ENCODE assay signal across 8 cellular contexts in the genomic region with DNA sequence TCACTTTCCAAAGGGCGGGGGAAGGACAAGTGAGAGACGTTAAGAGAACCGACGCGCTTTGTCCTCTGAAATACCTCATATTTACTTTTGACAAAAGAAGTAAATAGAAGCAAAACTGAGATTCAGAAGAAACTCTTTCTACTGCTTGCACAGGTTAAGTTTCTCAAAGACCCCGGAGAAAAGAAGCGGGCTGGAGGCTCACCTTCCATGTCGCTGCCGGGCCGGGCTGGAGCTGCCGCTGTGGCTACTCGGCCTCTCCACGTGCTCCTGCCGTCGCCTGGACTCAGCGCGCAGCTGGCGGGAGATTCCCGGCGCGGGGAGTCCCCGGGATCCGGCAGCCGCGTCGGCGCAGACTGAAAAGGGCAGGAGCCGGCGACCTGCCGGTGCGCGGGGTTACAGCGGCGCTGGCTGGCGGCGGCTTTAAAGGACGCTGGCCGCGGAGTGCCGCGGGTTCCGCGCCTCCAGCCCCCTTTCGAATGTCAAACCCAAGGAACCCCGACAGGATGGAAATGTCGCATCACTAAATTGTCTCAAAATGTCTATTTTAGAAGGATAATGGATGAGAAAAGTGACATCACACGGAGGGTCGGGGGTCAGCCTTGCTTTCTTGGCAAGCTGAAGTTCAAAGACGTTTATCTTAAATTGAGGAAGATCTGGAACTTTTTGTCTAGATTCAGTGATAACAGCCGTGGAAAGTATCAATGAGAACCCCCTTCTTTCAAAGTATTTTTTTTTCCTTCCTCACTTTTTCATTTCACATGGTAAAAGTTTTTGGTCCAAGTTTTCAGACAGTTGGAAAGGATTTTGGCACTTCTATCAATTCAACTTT. TPM values are rescaled to one million over a fixed set of nuclear protein-coding genes. Genes with fewer than 3 reads are reported as not detected.
A peak's percentile ranks its signal among the peaks of the same experiment; 100 is the strongest.
DNase-seq lines count a peak whose midpoint lies in the region; ATAC-seq, FAIRE-seq and TF ChIP-seq lines count a peak whose summit lies in the region.

A gene (minus strand): TSS at position 395 of the 829 bp plus-strand sequence. CDS start 186 bp downstream, at position 209.

- H3K36me3 Mint-ChIP-seq in CD4-positive, alpha-beta T cell (ENCODE audit: low read depth) = peaks cover 14% of the 10 kb centered on the region

- H3K36me3 ChIP-seq in WERI-Rb-1 = no peaks in the 10 kb centered on the region
- H3K36me3 ChIP-seq in bronchial epithelial cell (ENCODE audit: control insufficient read depth, insufficient read depth, low read length) = no peaks in the 10 kb centered on the region
- H3K36me3 ChIP-seq in lower lobe of right lung = no peaks in the 10 kb centered on the region

- no peaks in the 10 kb centered on the region for H3K27me3 ChIP-seq in CD4-positive, alpha-beta T cell (ENCODE audit: control insufficient read depth, insufficient read depth, low read length)
- H3K27me3 ChIP-seq in WERI-Rb-1 (ENCODE audit: insufficient read depth, low read depth, severe bottlenecking) (peaks cover 20% of the 10 kb centered on the region), bronchial epithelial cell (ENCODE audit: control insufficient read depth, insufficient read depth, low read length) (peaks cover 16% of the 10 kb centered on the region), lower lobe of right lung (ENCODE audit: low read depth) (peaks cover 80% of the 10 kb centered on the region)

- H3K27ac Mint-ChIP-seq in CD4-positive, alpha-beta T cell = peak within 1 kb of the TSS; percentile 94

- POLR2A ChIA-PET in CD4-positive, alpha-beta T cell (lab: Charles Lee) = interaction anchor here (0.6 to 6.6 kb wide), 19 partner anchors 15 to 241 kb away, joined by 3 to 52 read pairs (median 4); a partner anchor contains a TSS

- H3K4me1 ChIP-seq in lower lobe of right lung = peaks cover 8% of the 10 kb centered on the region

- ATAC-seq in CD4-positive, alpha-beta T cell (ENCODE audit: poor library complexity) = peak; percentile 75
- ATAC-seq in GM19397 (IDR thresholded peaks at IDR 0.05; ENCODE audit: unreplicated experiment) (peak; percentile 37), lower lobe of right lung (peak; percentile 96 to 99)

- H3K27ac ChIP-seq in CD4-positive, alpha-beta T cell (ENCODE audit: low read depth, low read length) = peak within 1 kb of the TSS; percentile 88
- no peak within 1 kb of the TSS for H3K27ac ChIP-seq in WERI-Rb-1
- H3K27ac ChIP-seq in lower lobe of right lung = peak within 1 kb of the TSS; percentile 57

- CTCF ChIA-PET in CD4-positive, alpha-beta T cell (lab: Charles Lee) = interaction anchor here (0.6 to 6.9 kb wide), 21 partner anchors 10 to 242 kb away, joined by 3 to 52 read pairs (median 8); a partner anchor contains a TSS

- peak within 1 kb of the TSS; percentile 28 for H3K4me3 ChIP-seq in WERI-Rb-1 (ENCODE audit: low read depth, low read length)
- H3K4me3 ChIP-seq in bronchial epithelial cell (ENCODE audit: low read depth, low read length) = no peak within 1 kb of the TSS
- peak within 1 kb of the TSS; percentile 42 for H3K4me3 ChIP-seq in lower lobe of right lung

- no peaks in the 10 kb centered on the region for H3K9me3 Mint-ChIP-seq in CD4-positive, alpha-beta T cell

- no peaks in the 10 kb centered on the region for H3K9me3 ChIP-seq in CD4-positive, alpha-beta T cell (ENCODE audit: control insufficient read depth, low read length)
- peaks cover 9% of the 10 kb centered on the region for H3K9me3 ChIP-seq in WERI-Rb-1 (ENCODE audit: severe bottlenecking)
- no peaks in the 10 kb centered on the region for H3K9me3 ChIP-seq in lower lobe of right lung

- no peak for FAIRE-seq in bronchial epithelial cell (lab: Jason Lieb, UNC)
- FAIRE-seq in RCC 7860 (lab: Jason Lieb, UNC) = no peak

- H3K27me3 Mint-ChIP-seq in CD4-positive, alpha-beta T cell = no peaks in the 10 kb centered on the region

- DNase-seq in CD4-positive, alpha-beta T cell = peak; percentile 55 to 85 (median 69)
- DNase-seq in WERI-Rb-1 = peak; percentile 80
- peak; percentile 54 for DNase-seq in bronchial epithelial cell (ENCODE audit: low read depth)
- DNase-seq in lower lobe of right lung = peak; percentile 87
- peak; percentile 60 to 63 for DNase-seq in stimulated activated CD8-positive, alpha-beta memory T cell treated with anti-CD3 and anti-CD28 coated beads, Interleukin-2, amount 100 ng/mL, for 1 hour (ENCODE audit: low read depth in 2 of 2)
- DNase-seq in RCC 7860 (ENCODE audit: low spot score) = no peak

- peak within 1 kb of the TSS; percentile 96 for H3K4me3 Mint-ChIP-seq in CD4-positive, alpha-beta T cell

- H3K4me1 Mint-ChIP-seq in CD4-positive, alpha-beta T cell (ENCODE audit: low read depth) = peaks cover 81% of the 10 kb centered on the region

- intact Hi-C loops in CD4-positive, alpha-beta T cell (cut with DNase I, micrococcal nuclease) = loop anchor here (1.0 to 10.0 kb wide), 12 partner anchors 17 to 241 kb away; a partner anchor contains a TSS
- intact Hi-C loops in lower lobe of right lung (cut with DNase I) = no loop called here

- TF ChIP-seq CTCF in CD4-positive, alpha-beta T cell (IDR thresholded peaks at IDR 0.05) = peak; percentile 54
- TF ChIP-seq CTCF in LNCAP (IDR thresholded peaks at IDR 0.05) (peak; percentile 70), WERI-Rb-1 (IDR thresholded peaks at IDR 0.05; ENCODE audit: low read depth, low read length) (peak; percentile 55), bronchial epithelial cell (IDR thresholded peaks at IDR 0.05; ENCODE audit: insufficient read depth, low read length, severe bottlenecking) (peak; percentile 57), lower lobe of right lung (IDR thresholded peaks at IDR 0.05) (peak; percentile 37)

RNA-seq across cellular contexts. Expression of the gene that starts here (rescaled TPM):
- 10 to 100 TPM; 39.7 to 39.9 TPM for total RNA-seq in CD4-positive, alpha-beta T cell
- under 0.01 TPM in 1 of 2 replicates, not detected in the other for total RNA-seq in bronchial epithelial cell
- 7.1 TPM for total RNA-seq in lower lobe of right lung

Comparison
In these comparisons a context has a peak if more than half of its experiments do, and no peak if none do; other contexts are left out.
1. Peak in DNase-seq in bronchial epithelial cell; RNA of the gene not detected or under 1 TPM.
2. ATAC-seq: peak in every context shown above with its lines; median percentile 98 in lower lobe of right lung; 75 in CD4-positive, alpha-beta T cell; 37 in GM19397.